Comparison of ENCODE assay signal across 25 cellular contexts in genomic region chr18:77001979-77002378, GRCh38.
DNase-seq lines count a peak whose midpoint lies in the region; ATAC-seq and TF ChIP-seq lines count a peak whose summit lies in the region.
"Had no signal": no experiment of that assay in that cellular context is flagged by ENCODE, and none has a peak within 500 bp of the region (broad histone marks: within the 10 kb centered on the region; RNA-seq: fewer than 3 reads in every experiment).

No MANE protein-coding gene starts in this region.

- no peaks in the 10 kb centered on the region for H3K9me3 Mint-ChIP-seq in osteocyte (ENCODE audit: unreplicated experiment)
- H3K9me3 Mint-ChIP-seq: CD4-positive, CD25-positive, alpha-beta regulatory T cell; memory B cell; stimulated activated naive B cell treated with anti-CD40 and anti-IgM and Interleukin-4, amounts not matched to agents 10 μg/mL and 1 μg/mL and 100 μg/mL, for 72 hours had no signal

- no peak overlapping the region for H3K4me3 ChIP-seq in DND-41 (ENCODE audit: low read depth in 1 of 2, low read length in 2 of 2)
- H3K4me3 ChIP-seq in OCI-LY3 (ENCODE audit: low read length) = no peak overlapping the region
- H3K4me3 ChIP-seq: esophagus muscularis mucosa, thoracic aorta, vagina had no signal

- H3K4me1 Mint-ChIP-seq in osteocyte (ENCODE audit: unreplicated experiment) = peaks cover 17% of the 10 kb centered on the region

- H2AFZ ChIP-seq in DND-41 (ENCODE audit: low read depth, low read length) (no peak overlapping the region), OCI-LY3 (ENCODE audit: low read depth, low read length) (no peak overlapping the region)

- ATAC-seq in DND-41 (ENCODE audit: insufficient read depth, low read depth) (0 out of 3 replicates have a peak, but pooled peaks have one; percentile 10), HG02973 (IDR thresholded peaks at IDR 0.05; ENCODE audit: unreplicated experiment) (no peak)
- ATAC-seq: activated CD4-positive, CD25-positive, alpha-beta regulatory T cell treated with anti-CD3 and anti-CD28 coated beads, Interleukin-2, amount 50 U/mL, for 24 hours; activated CD8-positive, alpha-beta T cell treated with anti-CD3 and anti-CD28 coated beads, Interleukin-2, amount 10 ng/mL, durations not matched to agents 7 days and 5 days; foreskin keratinocyte; left colon; sciatic nerve; stimulated activated naive B cell treated with anti-CD40 and anti-IgM and Interleukin-4, amounts not matched to agents 10 μg/mL and 1 μg/mL and 100 μg/mL, for 72 hours had no signal

- TF ChIP-seq CTCF in DND-41 (IDR thresholded peaks at IDR 0.05; ENCODE audit: borderline replicate concordance, extremely low read depth, low read length, poor library complexity, severe bottlenecking) = no peak
- TF ChIP-seq CTCF in OCI-LY3 (IDR thresholded peaks at IDR 0.05; ENCODE audit: low read depth, low read length) = no peak
- no peak for TF ChIP-seq CTCF in osteocyte (IDR thresholded peaks at IDR 0.05)

- H3K9me3 ChIP-seq in DND-41 (ENCODE audit: insufficient read depth, low read length, severe bottlenecking) = no peaks in the 10 kb centered on the region
- H3K9me3 ChIP-seq in OCI-LY3 (ENCODE audit: insufficient read depth, low read length) = no peaks in the 10 kb centered on the region
- H3K9me3 ChIP-seq: esophagus muscularis mucosa, thoracic aorta, vagina had no signal

- no peaks in the 10 kb centered on the region for H3K27me3 Mint-ChIP-seq in osteocyte (ENCODE audit: unreplicated experiment)
- H3K27me3 Mint-ChIP-seq: CD4-positive, CD25-positive, alpha-beta regulatory T cell; stimulated activated naive B cell treated with anti-CD40 and anti-IgM and Interleukin-4, amounts not matched to agents 10 μg/mL and 1 μg/mL and 100 μg/mL, for 72 hours had no signal

- H3K27me3 ChIP-seq in DND-41 (ENCODE audit: insufficient read depth, low read length, poor library complexity) = no peaks in the 10 kb centered on the region
- peaks cover 14% of the 10 kb centered on the region for H3K27me3 ChIP-seq in OCI-LY3 (ENCODE audit: low read depth, low read length)
- H3K27me3 ChIP-seq: esophagus muscularis mucosa, foreskin keratinocyte, vagina had no signal

- DNase-seq in NCI-H345 (lab: John Stamatoyannopoulos, UW) (peak; percentile 39), NCI-H345 treated with DMSO at 0.1 percent for 48 hours (lab: John Stamatoyannopoulos, UW; ENCODE audit: unreplicated experiment) (no peak), DND-41 (no peak), osteocyte (ENCODE audit: extremely low spot score, unreplicated experiment) (no peak), medulla oblongata (ENCODE audit: extremely low spot score) (no peak), putamen (ENCODE audit: low spot score) (no peak)
- DNase-seq: activated CD8-positive, alpha-beta T cell treated with anti-CD3 and anti-CD28 coated beads, Interleukin-2, amount 10 ng/mL, durations not matched to agents 7 days and 5 days; activated gamma-delta T cell treated with Interleukin-2 at 50 U/mL for 16 hours; CD4-positive, CD25-positive, alpha-beta regulatory T cell; cortex of kidney; foreskin keratinocyte; left colon; NCI-H1092 treated with DMSO at 0.1 percent for 48 hours; stimulated activated CD4-positive, alpha-beta T cell treated with anti-CD3 and anti-CD28 coated beads, Interleukin-12 subunit alpha, Interleukin-12 subunit beta, amount 100 ng/mL, for 4 hours; stimulated activated CD4-positive, alpha-beta T cell treated with anti-CD3 and anti-CD28 coated beads, Interleukin-4, amount 100 ng/mL, for 24 hours; stimulated activated naive B cell treated with anti-CD40 and anti-IgM and Interleukin-4, amounts not matched to agents 10 μg/mL and 1 μg/mL and 100 μg/mL, for 72 hours; T-helper 1 cell had no signal

- H3K27ac Mint-ChIP-seq in osteocyte (ENCODE audit: unreplicated experiment) = peak overlapping the region; percentile 2
- H3K27ac Mint-ChIP-seq: activated CD8-positive, alpha-beta T cell treated with anti-CD3 and anti-CD28 coated beads, Interleukin-2, amount 10 ng/mL, durations not matched to agents 7 days and 5 days; stimulated activated naive B cell treated with anti-CD40 and anti-IgM and Interleukin-4, amounts not matched to agents 10 μg/mL and 1 μg/mL and 100 μg/mL, for 72 hours had no signal

- H3K27ac ChIP-seq in DND-41 (ENCODE audit: low read length) = peak overlapping the region; percentile 22
- H3K27ac ChIP-seq in OCI-LY3 (ENCODE audit: low read length) = no peak overlapping the region
- H3K27ac ChIP-seq: esophagus muscularis mucosa, foreskin keratinocyte, thoracic aorta had no signal

- H4K20me1 ChIP-seq in DND-41 (ENCODE audit: insufficient read depth, low read length) = no peaks in the 10 kb centered on the region
- H4K20me1 ChIP-seq in OCI-LY3 (ENCODE audit: insufficient read depth, low read length) = 0 out of 2 replicates have a peak, but pooled peaks cover 5% of the 10 kb centered on the region

- no peaks in the 10 kb centered on the region for H3K79me2 ChIP-seq in DND-41 (ENCODE audit: insufficient read depth, low read length)
- H3K79me2 ChIP-seq in OCI-LY3 (ENCODE audit: low read length) = no peaks in the 10 kb centered on the region

- H3K9ac ChIP-seq in DND-41 (ENCODE audit: low read depth, low read length) (no peak overlapping the region), OCI-LY3 (ENCODE audit: low read length) (no peak overlapping the region)

- H3K4me1 ChIP-seq in DND-41 (ENCODE audit: insufficient read depth, low read length) (peaks cover 57% of the 10 kb centered on the region), OCI-LY3 (ENCODE audit: low read length) (peaks cover 33% of the 10 kb centered on the region)
- H3K4me1 ChIP-seq: foreskin keratinocyte, vagina had no signal

- H3K36me3 Mint-ChIP-seq in osteocyte (ENCODE audit: unreplicated experiment) = no peaks in the 10 kb centered on the region
- H3K36me3 Mint-ChIP-seq: CD4-positive, CD25-positive, alpha-beta regulatory T cell; memory B cell had no signal

- H3K4me2 ChIP-seq in DND-41 (ENCODE audit: insufficient read depth, low read length) (no peak overlapping the region), OCI-LY3 (ENCODE audit: low read length) (peak overlapping the region; percentile 15)

- no peak overlapping the region for H3K4me3 Mint-ChIP-seq in osteocyte (ENCODE audit: unreplicated experiment)
- H3K4me3 Mint-ChIP-seq: activated CD8-positive, alpha-beta T cell treated with anti-CD3 and anti-CD28 coated beads, Interleukin-2, amount 10 ng/mL, durations not matched to agents 7 days and 5 days; CD4-positive, CD25-positive, alpha-beta regulatory T cell; memory B cell; stimulated activated naive B cell treated with anti-CD40 and anti-IgM and Interleukin-4, amounts not matched to agents 10 μg/mL and 1 μg/mL and 100 μg/mL, for 72 hours had no signal

- H3K36me3 ChIP-seq in DND-41 (ENCODE audit: insufficient read depth, low read length) (no peaks in the 10 kb centered on the region), OCI-LY3 (replicated peaks; ENCODE audit: low read depth, low read length) (no peaks in the 10 kb centered on the region)
- H3K36me3 ChIP-seq: thoracic aorta, vagina had no signal
